Comparison of ENCODE assay signal across 7 cellular contexts in the genomic region with DNA sequence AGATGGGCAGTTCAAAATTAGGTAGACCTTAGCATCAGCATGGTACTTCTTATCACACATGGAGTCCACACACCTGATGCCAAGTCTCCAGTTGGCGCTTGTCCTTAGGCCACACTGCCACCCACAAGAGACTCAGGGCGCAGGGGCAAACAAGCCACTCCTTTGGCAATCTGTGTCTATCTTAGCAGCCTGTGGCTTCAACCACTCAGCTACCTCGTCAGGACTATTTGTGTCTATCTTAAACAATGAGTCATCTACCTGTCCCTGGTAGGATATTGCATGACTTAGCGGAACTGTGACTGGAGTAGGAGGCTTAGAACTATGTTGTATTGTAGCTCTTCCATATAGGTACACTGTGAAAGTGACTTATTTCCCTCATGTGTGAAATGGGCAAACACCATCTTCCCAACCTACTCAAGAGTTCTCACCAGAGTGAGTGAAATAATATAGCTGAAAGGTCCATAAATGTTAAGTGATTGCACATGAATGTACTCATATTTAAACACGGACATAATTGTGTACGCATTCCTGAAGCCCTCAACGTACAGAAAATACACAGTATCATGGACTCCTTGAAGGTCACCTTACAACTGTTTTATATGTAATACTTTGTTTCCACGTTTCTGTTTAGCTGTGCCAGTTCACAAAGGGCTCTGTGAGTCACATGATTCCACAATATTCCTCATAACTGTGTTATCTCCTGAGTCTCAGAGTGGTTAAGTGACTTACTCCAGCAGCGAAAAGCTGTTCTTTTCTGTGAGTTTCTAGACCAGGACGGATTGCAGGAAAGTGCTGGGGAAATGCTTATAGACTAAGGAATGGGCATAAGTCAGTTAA. TPM values are rescaled to one million over a fixed set of nuclear protein-coding genes. Genes with fewer than 3 reads are reported as not detected.
DNase-seq lines count a peak whose midpoint lies in the region; ATAC-seq and TF ChIP-seq lines count a peak whose summit lies in the region.

No MANE protein-coding gene starts in this region.

- H3K4me2 ChIP-seq in GM23248 (ENCODE audit: unreplicated experiment) (peak overlapping the region; percentile 94), PC-3 (ENCODE audit: low read length) (peak overlapping the region; percentile 91)

- H3K4me1 Mint-ChIP-seq in chondrocyte (ENCODE audit: low read depth) (peaks cover 24% of the 10 kb centered on the region), type B pancreatic cell (ENCODE audit: unreplicated experiment) (peaks cover 14% of the 10 kb centered on the region)

- H3K27ac Mint-ChIP-seq in chondrocyte (ENCODE audit: unreplicated experiment) = peak overlapping the region; percentile 49
- H3K27ac Mint-ChIP-seq in type B pancreatic cell = peak overlapping the region; percentile 98

- BruUV-seq in PC-3 (replicated peaks; lab: Mats Ljungman, UMichigan) = TSS peak; percentile 47

- H3K9ac ChIP-seq in GM23248 (peak overlapping the region; percentile 86), PC-3 (ENCODE audit: low read length) (peak overlapping the region; percentile 99)

- TF ChIP-seq CTCF in PC-3 (conservative IDR thresholded peaks at IDR 0.05; ENCODE audit: low read depth, low read length) (no peak), chondrocyte (IDR thresholded peaks at IDR 0.05) (no peak), type B pancreatic cell (conservative IDR thresholded peaks at IDR 0.05) (no peak)

- in situ Hi-C loops in GM23248 (cut with MboI) = no loop called here

- peaks cover 61% of the 10 kb centered on the region for H3K79me2 ChIP-seq in GM23248 (ENCODE audit: insufficient read depth)
- H3K79me2 ChIP-seq in PC-3 (ENCODE audit: low read length) = peaks cover 59% of the 10 kb centered on the region

- POLR2A ChIA-PET in PC-3 (lab: Charles Lee; ENCODE audit: unreplicated experiment) = interaction anchor here (0.5 to 0.7 kb wide), 6 partner anchors 9 to 1775 kb away, joined by 3 to 18 read pairs (median 4); a partner anchor contains a TSS

- H3K4me3 ChIP-seq in GM23248 (peak overlapping the region; percentile 94), PC-3 (ENCODE audit: low read length) (peak overlapping the region; percentile 86), mononuclear cell (ENCODE audit: low read length) (peak overlapping the region; percentile 96)

- H2AFZ ChIP-seq in GM23248 (peak overlapping the region; percentile 98), PC-3 (ENCODE audit: low read length) (no peak overlapping the region)

- intact Hi-C loops in PC-3 (cut with micrococcal nuclease) = loop anchor here (1.0 kb wide), 5 partner anchors 18 to 94 kb away; no protein-coding TSS in a partner anchor

- ATAC-seq in PC-3 (peak; percentile 82), GM19023 (IDR thresholded peaks at IDR 0.05; ENCODE audit: unreplicated experiment) (no peak), HG02970 (IDR thresholded peaks at IDR 0.05; ENCODE audit: low FRiP score, unreplicated experiment) (no peak)

- whole genome bisulfite sequencing in GM23248 (ENCODE audit: low coverage in 1 of 2, low lambda C conversion rate in 2 of 2, missing lambda C conversion rate in 2 of 2), 2 experiments = 40 to 42% methylated on average over 10 of the region's 10 CpGs

- H3F3A ChIP-seq in GM23248 (ENCODE audit: insufficient read depth) (0 out of 2 replicates have a peak, but pooled peaks cover 15% of the 10 kb centered on the region), PC-3 (ENCODE audit: low read length, unreplicated experiment) (peaks cover 4% of the 10 kb centered on the region)

- DNase-seq in GM23248 = peak; percentile 73
- DNase-seq in PC-3 = peak; percentile 92
- DNase-seq in chondrocyte (ENCODE audit: low spot score) = no peak
- DNase-seq in type B pancreatic cell (ENCODE audit: extremely low spot score, unreplicated experiment) = no peak

- H4K20me1 ChIP-seq in GM23248 (ENCODE audit: insufficient read depth) (no peaks in the 10 kb centered on the region), PC-3 (ENCODE audit: low read length) (peaks cover 28% of the 10 kb centered on the region)

- no peaks in the 10 kb centered on the region for H3K27me3 Mint-ChIP-seq in chondrocyte (ENCODE audit: low read depth)
- H3K27me3 Mint-ChIP-seq in type B pancreatic cell = no peaks in the 10 kb centered on the region

- no peaks in the 10 kb centered on the region for H3K9me2 ChIP-seq in GM23248 (ENCODE audit: insufficient read depth)
- no peaks in the 10 kb centered on the region for H3K9me2 ChIP-seq in PC-3 (replicated peaks; ENCODE audit: low read length)

- H3K4me3 Mint-ChIP-seq in chondrocyte (ENCODE audit: unreplicated experiment) (peak overlapping the region; percentile 92), type B pancreatic cell (peak overlapping the region; percentile 97)

- no peaks in the 10 kb centered on the region for H3K9me3 Mint-ChIP-seq in chondrocyte (ENCODE audit: low read depth)
- no peaks in the 10 kb centered on the region for H3K9me3 Mint-ChIP-seq in type B pancreatic cell

- H3K36me3 ChIP-seq in GM23248 (ENCODE audit: low read depth) = peaks cover 33% of the 10 kb centered on the region
- peaks cover 35% of the 10 kb centered on the region for H3K36me3 ChIP-seq in PC-3 (ENCODE audit: low read depth, low read length)

- no peaks in the 10 kb centered on the region for H3K9me3 ChIP-seq in GM23248 (ENCODE audit: low read depth)
- H3K9me3 ChIP-seq in PC-3 (ENCODE audit: low read length) = no peaks in the 10 kb centered on the region
- H3K9me3 ChIP-seq in mononuclear cell (ENCODE audit: low read depth, low read length) = no peaks in the 10 kb centered on the region

- H3K36me3 Mint-ChIP-seq in chondrocyte (ENCODE audit: low read depth) = peaks cover 23% of the 10 kb centered on the region
- peaks cover 45% of the 10 kb centered on the region for H3K36me3 Mint-ChIP-seq in type B pancreatic cell

- H3K27ac ChIP-seq in GM23248 (peak overlapping the region; percentile 74), PC-3 (ENCODE audit: low read length) (peak overlapping the region; percentile 82)

- H3K27me3 ChIP-seq in GM23248 (replicated peaks; ENCODE audit: insufficient read depth) (no peaks in the 10 kb centered on the region), PC-3 (ENCODE audit: low read length) (no peaks in the 10 kb centered on the region), mononuclear cell (ENCODE audit: insufficient read depth, low read length) (no peaks in the 10 kb centered on the region)

- H3K4me1 ChIP-seq in GM23248 (ENCODE audit: insufficient read depth) (peaks cover 9% of the 10 kb centered on the region; the same call in 1 of the 2 replicates), PC-3 (ENCODE audit: insufficient read depth, low read length) (peaks cover 23% of the 10 kb centered on the region), mononuclear cell (ENCODE audit: insufficient read depth, low read length) (peaks cover 59% of the 10 kb centered on the region)

- CTCF ChIA-PET in PC-3 (lab: Charles Lee) = interaction anchor here (0.6 to 1.1 kb wide), 3 partner anchors 84 to 726 kb away, joined by 3 to 7 read pairs (median 6); no protein-coding TSS in a partner anchor

RNA-seq across cellular contexts. Expression of a gene that starts 1.6 kb away (rescaled TPM):
- 56.1 and 67.7 TPM in 2 replicates for total RNA-seq in GM23248 (2014; rRNA removed; shearing (Covaris generic))
- 40.2 and 42.1 TPM in 2 replicates for polyA plus RNA-seq in GM23248 (2016; fragmentation: Nextera tagmentation; extraction: Ambion mirVana)
- total RNA-seq in PC-3 (2014; rRNA removed) = 85.8 and 92.5 TPM in 2 replicates
- total RNA-seq in chondrocyte = 49.6 to 61.8 TPM (median 53.5 TPM) in 3 replicates
- 18.5 TPM for total RNA-seq in mononuclear cell
- 49.2 and 78.0 TPM in 2 replicates for total RNA-seq in type B pancreatic cell (ENCODE audit: low replicate concordance)

Comparison
In these comparisons a context has a peak if more than half of its experiments do, and no peak if none do; other contexts are left out.
1. DNase-seq: peak in GM23248 (single experiment) and PC-3 (single experiment); none in chondrocyte (single experiment) and type B pancreatic cell (single experiment).
2. Peak in every context shown above with its lines, with median percentiles within 50 percentile points of each other: H3K4me3 ChIP-seq.